24 cellular contexts compared by ENCODE assay signal in genomic region chr6:147869223-147869600, GRCh38.
DNase-seq lines count a peak whose midpoint lies in the region; ATAC-seq and TF ChIP-seq lines count a peak whose summit lies in the region.
"Had no signal": no experiment of that assay in that cellular context is flagged by ENCODE, and none has a peak within 500 bp of the region (broad histone marks: within the 10 kb centered on the region; RNA-seq: fewer than 3 reads in every experiment).

No MANE protein-coding gene starts in this region.

- H3K4me3 ChIP-seq in brain microvascular endothelial cell (ENCODE audit: low read depth, low read length) = no peak overlapping the region
- H3K4me3 ChIP-seq in mesenchymal stem cell (ENCODE audit: insufficient read depth in 1 of 2, low read depth in 1 of 2, low read length in 2 of 2) = no peak overlapping the region
- H3K4me3 ChIP-seq: heart left ventricle, sigmoid colon, upper lobe of left lung had no signal

- H2BK12ac ChIP-seq in mesenchymal stem cell (ENCODE audit: low read length in 2 of 2) = no peak overlapping the region

- no peaks in the 10 kb centered on the region for H3K36me3 Mint-ChIP-seq in activated naive CD4-positive, alpha-beta T cell treated with anti-CD3 and anti-CD28 coated beads, Interleukin-2, amount 50 U/mL, for 72 hours
- H3K36me3 Mint-ChIP-seq: naive B cell; stimulated activated effector memory CD8-positive, alpha-beta T cell treated with anti-CD3 and anti-CD28 coated beads, Interleukin-12 subunit alpha, Interleukin-12 subunit beta, amount 100 ng/mL, for 72 hours had no signal

- no peak overlapping the region for H2AFZ ChIP-seq in mesenchymal stem cell (ENCODE audit: low read depth, low read length)

- TF ChIP-seq CTCF in brain microvascular endothelial cell (IDR thresholded peaks at IDR 0.05; ENCODE audit: low read depth, low read length, missing control alignments) = no peak

- no peaks in the 10 kb centered on the region for H3K79me1 ChIP-seq in mesenchymal stem cell (replicated peaks; ENCODE audit: low read length, poor library complexity, severe bottlenecking)

- H2BK15ac ChIP-seq in mesenchymal stem cell (ENCODE audit: low read depth, poor library complexity, severe bottlenecking) = no peak overlapping the region

- no peaks in the 10 kb centered on the region for H3K9me3 ChIP-seq in mesenchymal stem cell (ENCODE audit: control insufficient read depth, low read length)
- H3K9me3 ChIP-seq: heart left ventricle, neutrophil, sigmoid colon, upper lobe of left lung had no signal

- no peaks in the 10 kb centered on the region for H3K9me3 Mint-ChIP-seq in activated naive CD4-positive, alpha-beta T cell treated with anti-CD3 and anti-CD28 coated beads, Interleukin-2, amount 50 U/mL, for 72 hours
- H3K9me3 Mint-ChIP-seq: activated naive CD4-positive, alpha-beta T cell treated with anti-CD3 and anti-CD28 coated beads for 36 hours; CD4-positive, alpha-beta T cell; stimulated activated effector memory CD8-positive, alpha-beta T cell treated with anti-CD3 and anti-CD28 coated beads, Interleukin-12 subunit alpha, Interleukin-12 subunit beta, amount 100 ng/mL, for 72 hours had no signal

- no peak overlapping the region for H3K27ac Mint-ChIP-seq in activated naive CD4-positive, alpha-beta T cell treated with anti-CD3 and anti-CD28 coated beads, Interleukin-2, amount 50 U/mL, for 72 hours
- H3K27ac Mint-ChIP-seq: activated CD4-positive, alpha-beta memory T cell treated with anti-CD3 and anti-CD28 coated beads, Interleukin-2, amount 10 ng/mL, durations not matched to agents 7 days and 5 days; activated naive CD4-positive, alpha-beta T cell treated with anti-CD3 and anti-CD28 coated beads for 36 hours; CD4-positive, alpha-beta T cell; HFFc6; naive B cell; stimulated activated effector memory CD8-positive, alpha-beta T cell treated with anti-CD3 and anti-CD28 coated beads, Interleukin-12 subunit alpha, Interleukin-12 subunit beta, amount 100 ng/mL, for 72 hours had no signal

- H4K8ac ChIP-seq in mesenchymal stem cell (ENCODE audit: low read length) = peak overlapping the region; percentile 77

- no peak overlapping the region for H3K9ac ChIP-seq in mesenchymal stem cell (ENCODE audit: low read length)

- 32% methylated on average over 1 of the region's 1 CpG for WGBS in mesenchymal stem cell

- H2BK5ac ChIP-seq in mesenchymal stem cell (ENCODE audit: low read depth, low read length, poor library complexity, severe bottlenecking) = no peak overlapping the region

- peak overlapping the region; percentile 12 for H3K27ac ChIP-seq in brain microvascular endothelial cell
- H3K27ac ChIP-seq in mesenchymal stem cell (ENCODE audit: low read length, poor library complexity, severe bottlenecking) = no peak overlapping the region
- H3K27ac ChIP-seq: heart left ventricle, neutrophil, sigmoid colon, upper lobe of left lung had no signal

- in situ Hi-C loops in brain microvascular endothelial cell (cut with HindIII; ENCODE audit: low pct_ligation_motif_present, low sequenced_read_pairs) = no loop called here

- no peak for ATAC-seq in activated naive CD4-positive, alpha-beta T cell treated with anti-CD3 and anti-CD28 coated beads, Interleukin-2, amount 50 U/mL, for 72 hours
- ATAC-seq: heart left ventricle; stimulated activated effector memory CD8-positive, alpha-beta T cell treated with anti-CD3 and anti-CD28 coated beads, Interleukin-12 subunit alpha, Interleukin-12 subunit beta, amount 100 ng/mL, for 72 hours had no signal

- peak overlapping the region in 1 of 2 experiments; percentile 4 for H3K4ac ChIP-seq in mesenchymal stem cell (ENCODE audit: low read depth in 1 of 2, low read length in 2 of 2)

- DNase-seq in NCI-H748 (lab: John Stamatoyannopoulos, UW; ENCODE audit: unreplicated experiment) (peak; percentile 25), NCI-H748 treated with DMSO at 0.1 percent for 48 hours (lab: John Stamatoyannopoulos, UW) (no peak), brain microvascular endothelial cell (no peak), mesenchymal stem cell (peak; percentile 16), GM19240 (ENCODE audit: insufficient read length, low spot score) (no peak), NCI-H526 treated with DMSO at 0.1 percent for 48 hours (lab: John Stamatoyannopoulos, UW) (no peak), NCI-H2196 (lab: John Stamatoyannopoulos, UW; ENCODE audit: unreplicated experiment) (no peak)
- no peak for DNase-seq in activated naive CD4-positive, alpha-beta T cell treated with anti-CD3 and anti-CD28 coated beads, Interleukin-2, amount 50 U/mL, for 72 hours (ENCODE audit: low spot score in 2 of 2)
- DNase-seq: activated CD4-positive, alpha-beta memory T cell treated with anti-CD3 and anti-CD28 coated beads, Interleukin-2, amount 10 ng/mL, durations not matched to agents 7 days and 5 days; activated CD8-positive, alpha-beta memory T cell treated with anti-CD3 and anti-CD28 coated beads, Interleukin-2, amount 50 U/mL, for 4 hours; activated naive CD4-positive, alpha-beta T cell treated with anti-CD3 and anti-CD28 coated beads for 36 hours; amniotic stem cell; CD4-positive, alpha-beta T cell; erythroblast; heart left ventricle; HFFc6; naive B cell; NCI-H2029; SHP77 treated with DMSO at 0.1 percent for 48 hours; sigmoid colon; substantia nigra; upper lobe of left lung had no signal

- H3K27me3 ChIP-seq in brain microvascular endothelial cell (replicated peaks) (no peaks in the 10 kb centered on the region), mesenchymal stem cell (ENCODE audit: control insufficient read depth in 1 of 2, insufficient read depth in 1 of 2, low read length in 2 of 2) (no peaks in the 10 kb centered on the region)
- H3K27me3 ChIP-seq: heart left ventricle, neutrophil, sigmoid colon, upper lobe of left lung had no signal

- H3K14ac ChIP-seq in mesenchymal stem cell (ENCODE audit: low read length in 2 of 2) = no peak overlapping the region

- H3K36me3 ChIP-seq in brain microvascular endothelial cell (replicated peaks) = no peaks in the 10 kb centered on the region
- no peaks in the 10 kb centered on the region for H3K36me3 ChIP-seq in mesenchymal stem cell (ENCODE audit: control insufficient read depth in 1 of 2, insufficient read depth in 2 of 2, low read depth in 1 of 2, low read length in 2 of 2)
- H3K36me3 ChIP-seq: heart left ventricle, neutrophil, sigmoid colon, upper lobe of left lung had no signal

- no peaks in the 10 kb centered on the region for H3K4me1 ChIP-seq in mesenchymal stem cell (ENCODE audit: control insufficient read depth, insufficient read depth, low read depth, low read length)
- H3K4me1 ChIP-seq: sigmoid colon had no signal

- peak overlapping the region; percentile 29 for H2BK120ac ChIP-seq in mesenchymal stem cell (ENCODE audit: low read depth, low read length)

- H3K4me2 ChIP-seq in mesenchymal stem cell (ENCODE audit: low read length, poor library complexity, severe bottlenecking) = no peak overlapping the region

- no peak overlapping the region for H4K91ac ChIP-seq in mesenchymal stem cell (ENCODE audit: low read length)

- no peak overlapping the region for H3K23ac ChIP-seq in mesenchymal stem cell (ENCODE audit: low read length in 2 of 2)

- H3K18ac ChIP-seq in mesenchymal stem cell (ENCODE audit: low read depth in 1 of 2, low read length in 2 of 2) = peak overlapping the region in 1 of 2 experiments; percentile 77

- H2AK5ac ChIP-seq in mesenchymal stem cell (ENCODE audit: low read length, severe bottlenecking) = no peak overlapping the region

Comparison
In these comparisons a context has a peak if more than half of its experiments do, and no peak if none do; other contexts are left out.
1. DNase-seq: peak in NCI-H748 (single experiment) and mesenchymal stem cell (single experiment); none in NCI-H748 treated with DMSO at 0.1 percent for 48 hours (single experiment), brain microvascular endothelial cell (single experiment), GM19240 (single experiment), NCI-H526 treated with DMSO at 0.1 percent for 48 hours (single experiment), activated naive CD4-positive, alpha-beta T cell treated with anti-CD3 and anti-CD28 coated beads, Interleukin-2, amount 50 U/mL, for 72 hours (0 of 2) and NCI-H2196 (single experiment).